16 cellular contexts compared by ENCODE assay signal in genomic region chr5:180781900-180782326, GRCh38. TPM values are rescaled to one million over a fixed set of nuclear protein-coding genes. Genes with fewer than 3 reads are reported as not detected.
"Had no signal": no experiment of that assay in that cellular context is flagged by ENCODE, and none has a peak within 500 bp of the region (broad histone marks: within the 10 kb centered on the region; RNA-seq: fewer than 3 reads in every experiment).

No MANE protein-coding gene starts in this region.

RNA-seq across cellular contexts. Expression of gene OR2Y1, which starts 42.1 kb away (rescaled TPM):
- total RNA-seq: activated CD4-positive, alpha-beta memory T cell treated with anti-CD3 and anti-CD28 coated beads, Interleukin-2, amount 10 ng/mL, durations not matched to agents 7 days and 5 days; activated CD4-positive, alpha-beta T cell treated with anti-CD3 and anti-CD28 coated beads for 36 hours; activated CD4-positive, alpha-beta T cell treated with anti-CD3 and anti-CD28 coated beads, Interleukin-2, amount 10 ng/mL, durations not matched to agents 7 days and 5 days; activated naive CD8-positive, alpha-beta T cell treated with anti-CD3 and anti-CD28 coated beads for 36 hours; activated T-cell treated with anti-CD3 and anti-CD28 coated beads, Interleukin-2, amount 50 U/mL, for 72 hours; ascending aorta; breast epithelium; cardiac muscle cell; colonic mucosa; dermis microvascular lymphatic vessel endothelial cell; endothelial cell of umbilical vein; esophagus mucosa; foreskin keratinocyte; gastrocnemius medialis; heart left ventricle; T-cell had no signal
- polyA plus RNA-seq: cardiac muscle cell, endothelial cell of umbilical vein, foreskin keratinocyte, heart left ventricle had no signal
